Comparison of ENCODE assay signal across 1 cellular context in the genomic region with DNA sequence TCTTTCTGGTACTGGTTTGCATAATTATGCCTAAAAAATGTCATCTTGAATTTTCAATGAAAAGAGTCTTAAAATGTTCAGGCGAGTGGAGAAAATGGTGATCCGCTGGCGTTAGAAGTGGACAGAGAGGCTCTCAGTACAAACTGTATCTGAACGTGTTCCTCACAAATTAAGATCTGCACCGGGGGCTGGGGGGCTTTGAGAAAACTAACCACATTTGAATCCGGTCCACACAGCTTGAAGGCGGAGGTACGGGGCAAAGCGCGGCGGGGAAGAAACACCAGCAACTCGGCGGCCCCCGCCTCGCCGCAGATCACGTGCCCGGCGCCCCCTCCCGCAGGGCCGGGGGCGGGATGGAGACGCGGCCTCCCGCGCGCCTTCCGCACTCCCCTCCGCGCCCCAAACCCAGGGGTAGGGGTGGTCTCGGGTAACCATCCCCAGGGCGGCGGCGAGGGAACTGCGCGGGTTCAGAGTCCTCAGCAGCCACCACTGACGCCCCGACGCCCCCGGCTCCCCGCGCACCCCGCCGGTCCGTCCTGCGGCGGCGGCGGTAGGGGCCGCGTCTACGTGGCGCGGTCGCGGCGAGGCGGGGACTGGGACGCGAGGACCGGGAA.
TF ChIP-seq lines count a peak whose summit lies in the region.

No MANE protein-coding gene starts in this region.

TF ChIP-seq in K562, 482 proteins besides CTCF, POLR2A, EP300 and RAD21 (continued from another document and continues in another):
- TF ChIP-seq CREB5 (CRISPR knock-in tag; IDR thresholded peaks at IDR 0.05) (no peak), NFE2 (IDR thresholded peaks at IDR 0.05; ENCODE audit: low read depth) (no peak), ZNF507 (tag; conservative IDR thresholded peaks at IDR 0.05) (no peak), ZNF212 (CRISPR knock-in tag; IDR thresholded peaks at IDR 0.05) (0 out of 2 replicates have a peak, but pooled peaks have one; percentile 32), ZSCAN29 (IDR thresholded peaks at IDR 0.05) (peak; percentile 94; the same call in 1 of the 2 replicates), NRF1 (conservative IDR thresholded peaks at IDR 0.05 in 1 of 2, IDR thresholded peaks at IDR 0.05 in 1 of 2) (peak; percentile 26 to 50; a peak in 2 of 4 replicates), KLF13 (tag; IDR thresholded peaks at IDR 0.05; ENCODE audit: borderline replicate concordance, low read depth) (no peak), PHB2 (IDR thresholded peaks at IDR 0.05; ENCODE audit: low read depth) (no peak), NCOA6 (IDR thresholded peaks at IDR 0.05) (no peak), HDAC3 (IDR thresholded peaks at IDR 0.05; ENCODE audit: borderline replicate concordance, partially characterized antibody) (no peak), TGIF2 (CRISPR knock-in tag; IDR thresholded peaks at IDR 0.05) (no peak), POLR2B (IDR thresholded peaks at IDR 0.05; ENCODE audit: low read depth, partially characterized antibody) (no peak), YY1 (IDR thresholded peaks at IDR 0.05; ENCODE audit: borderline replicate concordance in 1 of 3, control insufficient read depth in 1 of 3, extremely low read depth in 1 of 3, insufficient read depth in 3 of 3, insufficient read length in 1 of 3, insufficient replicate concordance in 2 of 3, low read depth in 1 of 3, low read length in 2 of 3) (peak in 1 of 3 experiments; percentile 54), KLF16 (IDR thresholded peaks at IDR 0.05) (no peak), NR4A1 (CRISPR knock-in tag; IDR thresholded peaks at IDR 0.05) (no peak), NR4A1 (tag; IDR thresholded peaks at IDR 0.05) (no peak), ZNF140 (CRISPR knock-in tag; IDR thresholded peaks at IDR 0.05) (no peak), TAF7 (tag; IDR thresholded peaks at IDR 0.05) (no peak), ZNF253 (CRISPR knock-in tag; conservative IDR thresholded peaks at IDR 0.05) (no peak), MTA2 (IDR thresholded peaks at IDR 0.05; ENCODE audit: low read depth) (no peak), NFIC (IDR thresholded peaks at IDR 0.05) (0 out of 2 replicates have a peak, but pooled peaks have one; percentile 5), ZNF282 (CRISPR knock-in tag; IDR thresholded peaks at IDR 0.05) (no peak), ZEB2 (IDR thresholded peaks at IDR 0.05) (no peak), U2AF2 (optimal IDR thresholded peaks at IDR 0.05; ENCODE audit: low read depth, low read length) (no peak), PHB (CRISPR knock-in tag; IDR thresholded peaks at IDR 0.05) (no peak), CEBPG (CRISPR knock-in tag; IDR thresholded peaks at IDR 0.05) (no peak), CEBPG (tag; conservative IDR thresholded peaks at IDR 0.05 in 1 of 2, IDR thresholded peaks at IDR 0.05 in 1 of 2) (no peak), ZNF41 (CRISPR knock-in tag; conservative IDR thresholded peaks at IDR 0.05) (no peak), NFIX (CRISPR knock-in tag; IDR thresholded peaks at IDR 0.05; ENCODE audit: low read depth) (no peak), PREB (CRISPR knock-in tag; IDR thresholded peaks at IDR 0.05) (no peak), CBX3 (IDR thresholded peaks at IDR 0.05; ENCODE audit: borderline replicate concordance in 1 of 2, low read length in 2 of 2) (0 out of 3 replicates have a peak, but pooled peaks of 1 of the 2 experiments have one; percentile 13), ZZZ3 (IDR thresholded peaks at IDR 0.05) (no peak)
- TF ChIP-seq, protein P1, sequence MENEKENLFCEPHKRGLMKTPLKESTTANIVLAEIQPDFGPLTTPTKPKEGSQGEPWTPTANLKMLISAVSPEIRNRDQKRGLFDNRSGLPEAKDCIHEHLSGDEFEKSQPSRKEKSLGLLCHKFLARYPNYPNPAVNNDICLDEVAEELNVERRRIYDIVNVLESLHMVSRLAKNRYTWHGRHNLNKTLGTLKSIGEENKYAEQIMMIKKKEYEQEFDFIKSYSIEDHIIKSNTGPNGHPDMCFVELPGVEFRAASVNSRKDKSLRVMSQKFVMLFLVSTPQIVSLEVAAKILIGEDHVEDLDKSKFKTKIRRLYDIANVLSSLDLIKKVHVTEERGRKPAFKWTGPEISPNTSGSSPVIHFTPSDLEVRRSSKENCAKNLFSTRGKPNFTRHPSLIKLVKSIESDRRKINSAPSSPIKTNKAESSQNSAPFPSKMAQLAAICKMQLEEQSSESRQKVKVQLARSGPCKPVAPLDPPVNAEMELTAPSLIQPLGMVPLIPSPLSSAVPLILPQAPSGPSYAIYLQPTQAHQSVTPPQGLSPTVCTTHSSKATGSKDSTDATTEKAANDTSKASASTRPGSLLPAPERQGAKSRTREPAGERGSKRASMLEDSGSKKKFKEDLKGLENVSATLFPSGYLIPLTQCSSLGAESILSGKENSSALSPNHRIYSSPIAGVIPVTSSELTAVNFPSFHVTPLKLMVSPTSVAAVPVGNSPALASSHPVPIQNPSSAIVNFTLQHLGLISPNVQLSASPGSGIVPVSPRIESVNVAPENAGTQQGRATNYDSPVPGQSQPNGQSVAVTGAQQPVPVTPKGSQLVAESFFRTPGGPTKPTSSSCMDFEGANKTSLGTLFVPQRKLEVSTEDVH (IDR thresholded peaks at IDR 0.05; ENCODE audit: low read depth, partially characterized antibody), result no peak
- TF ChIP-seq, protein P2, sequence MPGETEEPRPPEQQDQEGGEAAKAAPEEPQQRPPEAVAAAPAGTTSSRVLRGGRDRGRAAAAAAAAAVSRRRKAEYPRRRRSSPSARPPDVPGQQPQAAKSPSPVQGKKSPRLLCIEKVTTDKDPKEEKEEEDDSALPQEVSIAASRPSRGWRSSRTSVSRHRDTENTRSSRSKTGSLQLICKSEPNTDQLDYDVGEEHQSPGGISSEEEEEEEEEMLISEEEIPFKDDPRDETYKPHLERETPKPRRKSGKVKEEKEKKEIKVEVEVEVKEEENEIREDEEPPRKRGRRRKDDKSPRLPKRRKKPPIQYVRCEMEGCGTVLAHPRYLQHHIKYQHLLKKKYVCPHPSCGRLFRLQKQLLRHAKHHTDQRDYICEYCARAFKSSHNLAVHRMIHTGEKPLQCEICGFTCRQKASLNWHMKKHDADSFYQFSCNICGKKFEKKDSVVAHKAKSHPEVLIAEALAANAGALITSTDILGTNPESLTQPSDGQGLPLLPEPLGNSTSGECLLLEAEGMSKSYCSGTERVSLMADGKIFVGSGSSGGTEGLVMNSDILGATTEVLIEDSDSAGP (CRISPR knock-in tag; IDR thresholded peaks at IDR 0.05), result no peak
- TF ChIP-seq, protein P3, sequence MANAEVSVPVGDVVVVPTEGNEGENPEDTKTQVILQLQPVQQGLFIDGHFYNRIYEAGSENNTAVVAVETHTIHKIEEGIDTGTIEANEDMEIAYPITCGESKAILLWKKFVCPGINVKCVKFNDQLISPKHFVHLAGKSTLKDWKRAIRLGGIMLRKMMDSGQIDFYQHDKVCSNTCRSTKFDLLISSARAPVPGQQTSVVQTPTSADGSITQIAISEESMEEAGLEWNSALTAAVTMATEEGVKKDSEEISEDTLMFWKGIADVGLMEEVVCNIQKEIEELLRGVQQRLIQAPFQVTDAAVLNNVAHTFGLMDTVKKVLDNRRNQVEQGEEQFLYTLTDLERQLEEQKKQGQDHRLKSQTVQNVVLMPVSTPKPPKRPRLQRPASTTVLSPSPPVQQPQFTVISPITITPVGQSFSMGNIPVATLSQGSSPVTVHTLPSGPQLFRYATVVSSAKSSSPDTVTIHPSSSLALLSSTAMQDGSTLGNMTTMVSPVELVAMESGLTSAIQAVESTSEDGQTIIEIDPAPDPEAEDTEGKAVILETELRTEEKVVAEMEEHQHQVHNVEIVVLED (CRISPR knock-in tag; IDR thresholded peaks at IDR 0.05), result peak; percentile 32; the same call in 1 of the 2 replicates
- TF ChIP-seq, protein P4, sequence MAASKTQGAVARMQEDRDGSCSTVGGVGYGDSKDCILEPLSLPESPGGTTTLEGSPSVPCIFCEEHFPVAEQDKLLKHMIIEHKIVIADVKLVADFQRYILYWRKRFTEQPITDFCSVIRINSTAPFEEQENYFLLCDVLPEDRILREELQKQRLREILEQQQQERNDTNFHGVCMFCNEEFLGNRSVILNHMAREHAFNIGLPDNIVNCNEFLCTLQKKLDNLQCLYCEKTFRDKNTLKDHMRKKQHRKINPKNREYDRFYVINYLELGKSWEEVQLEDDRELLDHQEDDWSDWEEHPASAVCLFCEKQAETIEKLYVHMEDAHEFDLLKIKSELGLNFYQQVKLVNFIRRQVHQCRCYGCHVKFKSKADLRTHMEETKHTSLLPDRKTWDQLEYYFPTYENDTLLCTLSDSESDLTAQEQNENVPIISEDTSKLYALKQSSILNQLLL (CRISPR knock-in tag; IDR thresholded peaks at IDR 0.05; ENCODE audit: borderline replicate concordance), result no peak
- TF ChIP-seq, protein P5, sequence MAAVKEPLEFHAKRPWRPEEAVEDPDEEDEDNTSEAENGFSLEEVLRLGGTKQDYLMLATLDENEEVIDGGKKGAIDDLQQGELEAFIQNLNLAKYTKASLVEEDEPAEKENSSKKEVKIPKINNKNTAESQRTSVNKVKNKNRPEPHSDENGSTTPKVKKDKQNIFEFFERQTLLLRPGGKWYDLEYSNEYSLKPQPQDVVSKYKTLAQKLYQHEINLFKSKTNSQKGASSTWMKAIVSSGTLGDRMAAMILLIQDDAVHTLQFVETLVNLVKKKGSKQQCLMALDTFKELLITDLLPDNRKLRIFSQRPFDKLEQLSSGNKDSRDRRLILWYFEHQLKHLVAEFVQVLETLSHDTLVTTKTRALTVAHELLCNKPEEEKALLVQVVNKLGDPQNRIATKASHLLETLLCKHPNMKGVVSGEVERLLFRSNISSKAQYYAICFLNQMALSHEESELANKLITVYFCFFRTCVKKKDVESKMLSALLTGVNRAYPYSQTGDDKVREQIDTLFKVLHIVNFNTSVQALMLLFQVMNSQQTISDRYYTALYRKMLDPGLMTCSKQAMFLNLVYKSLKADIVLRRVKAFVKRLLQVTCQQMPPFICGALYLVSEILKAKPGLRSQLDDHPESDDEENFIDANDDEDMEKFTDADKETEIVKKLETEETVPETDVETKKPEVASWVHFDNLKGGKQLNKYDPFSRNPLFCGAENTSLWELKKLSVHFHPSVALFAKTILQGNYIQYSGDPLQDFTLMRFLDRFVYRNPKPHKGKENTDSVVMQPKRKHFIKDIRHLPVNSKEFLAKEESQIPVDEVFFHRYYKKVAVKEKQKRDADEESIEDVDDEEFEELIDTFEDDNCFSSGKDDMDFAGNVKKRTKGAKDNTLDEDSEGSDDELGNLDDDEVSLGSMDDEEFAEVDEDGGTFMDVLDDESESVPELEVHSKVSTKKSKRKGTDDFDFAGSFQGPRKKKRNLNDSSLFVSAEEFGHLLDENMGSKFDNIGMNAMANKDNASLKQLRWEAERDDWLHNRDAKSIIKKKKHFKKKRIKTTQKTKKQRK (IDR thresholded peaks at IDR 0.05; ENCODE audit: borderline replicate concordance, low read depth, low read length), result no peak
- TF ChIP-seq, protein P6, sequence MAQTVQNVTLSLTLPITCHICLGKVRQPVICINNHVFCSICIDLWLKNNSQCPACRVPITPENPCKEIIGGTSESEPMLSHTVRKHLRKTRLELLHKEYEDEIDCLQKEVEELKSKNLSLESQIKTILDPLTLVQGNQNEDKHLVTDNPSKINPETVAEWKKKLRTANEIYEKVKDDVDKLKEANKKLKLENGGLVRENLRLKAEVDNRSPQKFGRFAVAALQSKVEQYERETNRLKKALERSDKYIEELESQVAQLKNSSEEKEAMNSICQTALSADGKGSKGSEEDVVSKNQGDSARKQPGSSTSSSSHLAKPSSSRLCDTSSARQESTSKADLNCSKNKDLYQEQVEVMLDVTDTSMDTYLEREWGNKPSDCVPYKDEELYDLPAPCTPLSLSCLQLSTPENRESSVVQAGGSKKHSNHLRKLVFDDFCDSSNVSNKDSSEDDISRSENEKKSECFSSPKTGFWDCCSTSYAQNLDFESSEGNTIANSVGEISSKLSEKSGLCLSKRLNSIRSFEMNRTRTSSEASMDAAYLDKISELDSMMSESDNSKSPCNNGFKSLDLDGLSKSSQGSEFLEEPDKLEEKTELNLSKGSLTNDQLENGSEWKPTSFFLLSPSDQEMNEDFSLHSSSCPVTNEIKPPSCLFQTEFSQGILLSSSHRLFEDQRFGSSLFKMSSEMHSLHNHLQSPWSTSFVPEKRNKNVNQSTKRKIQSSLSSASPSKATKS (CRISPR knock-in tag; IDR thresholded peaks at IDR 0.05), result no peak
- TF ChIP-seq, protein P7, sequence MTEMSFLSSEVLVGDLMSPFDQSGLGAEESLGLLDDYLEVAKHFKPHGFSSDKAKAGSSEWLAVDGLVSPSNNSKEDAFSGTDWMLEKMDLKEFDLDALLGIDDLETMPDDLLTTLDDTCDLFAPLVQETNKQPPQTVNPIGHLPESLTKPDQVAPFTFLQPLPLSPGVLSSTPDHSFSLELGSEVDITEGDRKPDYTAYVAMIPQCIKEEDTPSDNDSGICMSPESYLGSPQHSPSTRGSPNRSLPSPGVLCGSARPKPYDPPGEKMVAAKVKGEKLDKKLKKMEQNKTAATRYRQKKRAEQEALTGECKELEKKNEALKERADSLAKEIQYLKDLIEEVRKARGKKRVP (CRISPR knock-in tag; IDR thresholded peaks at IDR 0.05), result no peak
- TF ChIP-seq, protein P8, sequence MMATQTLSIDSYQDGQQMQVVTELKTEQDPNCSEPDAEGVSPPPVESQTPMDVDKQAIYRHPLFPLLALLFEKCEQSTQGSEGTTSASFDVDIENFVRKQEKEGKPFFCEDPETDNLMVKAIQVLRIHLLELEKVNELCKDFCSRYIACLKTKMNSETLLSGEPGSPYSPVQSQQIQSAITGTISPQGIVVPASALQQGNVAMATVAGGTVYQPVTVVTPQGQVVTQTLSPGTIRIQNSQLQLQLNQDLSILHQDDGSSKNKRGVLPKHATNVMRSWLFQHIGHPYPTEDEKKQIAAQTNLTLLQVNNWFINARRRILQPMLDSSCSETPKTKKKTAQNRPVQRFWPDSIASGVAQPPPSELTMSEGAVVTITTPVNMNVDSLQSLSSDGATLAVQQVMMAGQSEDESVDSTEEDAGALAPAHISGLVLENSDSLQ (IDR thresholded peaks at IDR 0.05), result no peak
